20 cellular contexts compared by ENCODE assay signal in the genomic region with DNA sequence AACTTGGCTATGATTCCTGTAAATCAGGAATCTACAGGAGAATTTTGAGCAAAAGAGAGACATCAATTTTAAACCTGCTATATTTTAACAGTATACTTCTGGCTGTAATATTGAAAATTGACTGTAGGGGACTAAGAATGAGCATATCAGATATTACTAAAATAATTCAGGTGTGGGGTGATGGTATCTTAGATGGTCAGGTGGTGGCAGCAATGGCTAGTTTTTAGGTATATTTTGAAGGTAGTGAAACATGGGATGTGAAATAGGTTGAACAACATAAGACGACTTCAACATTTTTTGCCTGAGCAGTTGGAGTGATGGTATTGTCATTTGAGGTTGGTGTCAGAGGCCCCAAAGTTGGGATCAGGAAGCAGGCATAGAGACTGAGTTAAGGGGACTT. TPM values are rescaled to one million over a fixed set of nuclear protein-coding genes. Genes with fewer than 3 reads are reported as not detected.
A peak's percentile ranks its signal among the peaks of the same experiment; 100 is the strongest.
DNase-seq lines count a peak whose midpoint lies in the region; ATAC-seq and TF ChIP-seq lines count a peak whose summit lies in the region.
"Had no signal": no experiment of that assay in that cellular context is flagged by ENCODE, and none has a peak within 500 bp of the region (broad histone marks: within the 10 kb centered on the region; RNA-seq: fewer than 3 reads in every experiment).

No MANE protein-coding gene starts in this region.

- no peaks in the 10 kb centered on the region for H3K79me2 ChIP-seq in PC-3 (ENCODE audit: low read length)

- H3K27me3 ChIP-seq in PC-3 (ENCODE audit: low read length) (no peaks in the 10 kb centered on the region), thyroid gland (no peaks in the 10 kb centered on the region), vagina (no peaks in the 10 kb centered on the region)
- H3K27me3 ChIP-seq: BLaER1, left lung had no signal

- H3K4me3 ChIP-seq in PC-3 (ENCODE audit: low read length) (no peak overlapping the region), thyroid gland (replicated peaks in 1 of 3) (no peak overlapping the region), vagina (no peak overlapping the region)
- H3K4me3 ChIP-seq: BLaER1, left lung, prostate gland had no signal

- TF ChIP-seq POLR2A in thyroid gland (IDR thresholded peaks at IDR 0.05) (no peak), vagina (IDR thresholded peaks at IDR 0.05) (no peak)

- H3K36me3 ChIP-seq in PC-3 (ENCODE audit: low read depth, low read length) (no peaks in the 10 kb centered on the region), thyroid gland (no peaks in the 10 kb centered on the region), vagina (no peaks in the 10 kb centered on the region)
- H3K36me3 ChIP-seq: BLaER1, left lung, prostate gland had no signal

- H3K9ac ChIP-seq in PC-3 (ENCODE audit: low read length) = no peak overlapping the region
- H3K9ac ChIP-seq: BLaER1 had no signal

- CTCF ChIA-PET in Calu3 (lab: Charles Lee) (no interaction called here), PC-3 (lab: Charles Lee) (no interaction called here)

- no peaks in the 10 kb centered on the region for H3K9me3 Mint-ChIP-seq in Calu3 (ENCODE audit: low read depth, unreplicated experiment)
- H3K9me3 Mint-ChIP-seq in HFFc6 = no peaks in the 10 kb centered on the region; the same call in 1 of the 2 replicates
- H3K9me3 Mint-ChIP-seq: stimulated activated naive CD8-positive, alpha-beta T cell treated with anti-CD3 and anti-CD28 coated beads, Interleukin-15, amount 100 ng/mL, for 72 hours had no signal

- H3K27me3 Mint-ChIP-seq in Calu3 (ENCODE audit: unreplicated experiment) (no peaks in the 10 kb centered on the region), HFFc6 (ENCODE audit: insufficient read depth) (no peaks in the 10 kb centered on the region)
- H3K27me3 Mint-ChIP-seq: stimulated activated naive CD8-positive, alpha-beta T cell treated with anti-CD3 and anti-CD28 coated beads, Interleukin-15, amount 100 ng/mL, for 72 hours had no signal

- H2AFZ ChIP-seq in PC-3 (ENCODE audit: low read length) = no peak overlapping the region

- H3K4me2 ChIP-seq in PC-3 (ENCODE audit: low read length) = no peak overlapping the region
- H3K4me2 ChIP-seq: BLaER1 had no signal

- no peaks in the 10 kb centered on the region for H3F3A ChIP-seq in PC-3 (ENCODE audit: low read length, unreplicated experiment)

- no peaks in the 10 kb centered on the region for H3K9me2 ChIP-seq in PC-3 (replicated peaks; ENCODE audit: low read length)

- H4K20me1 ChIP-seq in PC-3 (ENCODE audit: low read length) = no peaks in the 10 kb centered on the region
- H4K20me1 ChIP-seq: BLaER1 had no signal

- H3K4me1 ChIP-seq in PC-3 (ENCODE audit: insufficient read depth, low read length) (peaks cover 33% of the 10 kb centered on the region), thyroid gland (no peaks in the 10 kb centered on the region), vagina (no peaks in the 10 kb centered on the region)
- H3K4me1 ChIP-seq: BLaER1, left lung, prostate gland had no signal

- H3K27ac Mint-ChIP-seq in Calu3 (ENCODE audit: unreplicated experiment) (no peak overlapping the region), HFFc6 (no peak overlapping the region)
- H3K27ac Mint-ChIP-seq: stimulated activated naive CD8-positive, alpha-beta T cell treated with anti-CD3 and anti-CD28 coated beads, Interleukin-15, amount 100 ng/mL, for 72 hours had no signal

- no peak overlapping the region for H3K27ac ChIP-seq in PC-3 (ENCODE audit: low read length)
- H3K27ac ChIP-seq in thyroid gland = no peak overlapping the region
- no peak overlapping the region for H3K27ac ChIP-seq in vagina
- H3K27ac ChIP-seq: BLaER1, left lung, prostate gland had no signal

- WGBS in thyroid gland, 2 donors = 95 to 100% methylated on average over 1 of the region's 1 CpG

- ATAC-seq in PC-3 = peak; percentile 48
- ATAC-seq in left colon = peak; percentile 14
- ATAC-seq: left lung; SK-N-SH treated with all-trans-retinoic acid at 6 μM for 48 hours; stimulated activated naive CD8-positive, alpha-beta T cell treated with anti-CD3 and anti-CD28 coated beads, Interleukin-15, amount 100 ng/mL, for 72 hours had no signal

- POLR2A ChIA-PET in PC-3 (lab: Charles Lee; ENCODE audit: unreplicated experiment) = no interaction called here

- no peak for TF ChIP-seq CTCF in Calu3 (IDR thresholded peaks at IDR 0.05; ENCODE audit: unreplicated experiment)
- peak; percentile 29; the same call in 1 of the 2 replicates for TF ChIP-seq CTCF in HFFc6 (IDR thresholded peaks at IDR 0.05)
- peak; percentile 80 for TF ChIP-seq CTCF in PC-3 (conservative IDR thresholded peaks at IDR 0.05; ENCODE audit: low read depth, low read length)
- no peak for TF ChIP-seq CTCF in thyroid gland (IDR thresholded peaks at IDR 0.05)
- TF ChIP-seq CTCF in vagina (IDR thresholded peaks at IDR 0.05) = no peak

- BruUV-seq in Calu3 (replicated peaks; lab: Mats Ljungman, UMichigan) (no TSS peak), PC-3 (replicated peaks; lab: Mats Ljungman, UMichigan) (no TSS peak)

- intact Hi-C loops in Calu3 (cut with micrococcal nuclease; ENCODE audit: unreplicated experiment) = loop anchor here (2.0 to 10.0 kb wide), 4 partner anchors 106 to 896 kb away; no protein-coding TSS in a partner anchor
- intact Hi-C loops in PC-3 (cut with micrococcal nuclease) = loop anchor here (1.0 to 10.0 kb wide), 4 partner anchors 39 to 364 kb away; no protein-coding TSS in a partner anchor
- intact Hi-C loops in left colon (cut with DNase I, micrococcal nuclease) = no loop called here
- intact Hi-C loops in thyroid gland (cut with DNase I) = no loop called here
- intact Hi-C loops in vagina (cut with DNase I) = no loop called here

- H3K4me3 Mint-ChIP-seq in Calu3 (ENCODE audit: low read depth, unreplicated experiment) = no peak overlapping the region
- no peak overlapping the region for H3K4me3 Mint-ChIP-seq in HFFc6
- H3K4me3 Mint-ChIP-seq: stimulated activated naive CD8-positive, alpha-beta T cell treated with anti-CD3 and anti-CD28 coated beads, Interleukin-15, amount 100 ng/mL, for 72 hours had no signal

- H3K4me1 Mint-ChIP-seq in Calu3 (ENCODE audit: low read depth, unreplicated experiment) = peaks cover 18% of the 10 kb centered on the region
- no peaks in the 10 kb centered on the region for H3K4me1 Mint-ChIP-seq in HFFc6 (ENCODE audit: low read depth)
- H3K4me1 Mint-ChIP-seq: stimulated activated naive CD8-positive, alpha-beta T cell treated with anti-CD3 and anti-CD28 coated beads, Interleukin-15, amount 100 ng/mL, for 72 hours had no signal

- H3K36me3 Mint-ChIP-seq in Calu3 (ENCODE audit: insufficient read depth, unreplicated experiment) = no peaks in the 10 kb centered on the region
- no peaks in the 10 kb centered on the region for H3K36me3 Mint-ChIP-seq in HFFc6 (ENCODE audit: low read depth)

- H3K9me3 ChIP-seq in PC-3 (ENCODE audit: low read length) = no peaks in the 10 kb centered on the region
- no peaks in the 10 kb centered on the region for H3K9me3 ChIP-seq in thyroid gland
- H3K9me3 ChIP-seq in vagina = no peaks in the 10 kb centered on the region
- H3K9me3 ChIP-seq: BLaER1, left lung, prostate gland had no signal

- DNase-seq in Calu3 (peak; percentile 24), HFFc6 (no peak), PC-3 (peak; percentile 69), left colon (no peak), thyroid gland (no peak), vagina (ENCODE audit: extremely low spot score in 2 of 2) (no peak), CD1c-positive myeloid dendritic cell (ENCODE audit: extremely low spot score) (no peak)
- DNase-seq: activated T-cell treated with anti-CD3 and anti-CD28 coated beads, Interleukin-2, amount 50 U/mL, for 48 hours; DND-41; effector CD8-positive, alpha-beta T cell; left lung; NCI-H1092 treated with DMSO at 0.1 percent for 48 hours; NCI-H2227 treated with DMSO at 0.1 percent for 48 hours; OCI-M1; stimulated activated naive CD8-positive, alpha-beta T cell treated with anti-CD3 and anti-CD28 coated beads, Interleukin-15, amount 100 ng/mL, for 72 hours had no signal

RNA-seq across cellular contexts. Expression of a gene that starts 32.1 kb away (rescaled TPM):
- total RNA-seq in Calu3 (2022) = 22.2 and 24.2 TPM in 2 replicates
- not detected for total RNA-seq in HFFc6 (2021; fragmentation: NEBNext Ultra II Directional; extraction: Animal tissue kit (Norgen Biotek cat#: 25700))
- total RNA-seq in PC-3 (2014; rRNA removed) = 0.07 and 0.29 TPM in 2 replicates
- 10 to 100 TPM; 39.4 to 48.3 TPM for total RNA-seq in left colon
- 10 to 100 TPM; 20.3 to 29.9 (median 23.5) TPM for total RNA-seq in thyroid gland
- total RNA-seq in vagina = 35.8 TPM
- total RNA-seq: H4, myocyte had no signal

Comparison
In these comparisons a context has a peak if more than half of its experiments do, and no peak if none do; other contexts are left out.
1. DNase-seq: peak in Calu3 (single experiment) and PC-3 (single experiment); none in HFFc6 (single experiment), left colon (0 of 2), thyroid gland (0 of 2), vagina (0 of 2) and CD1c-positive myeloid dendritic cell (single experiment).
2. CTCF ChIP-seq: peak in HFFc6 (single experiment) and PC-3 (single experiment); none in Calu3 (single experiment), thyroid gland (0 of 6) and vagina (0 of 3).
3. RNA of a gene that starts 32.1 kb away (total RNA-seq): 39.4 to 48.3 TPM in left colon, 35.8 TPM in vagina (single experiment), 22.2 to 24.2 TPM in Calu3 and 20.3 to 29.9 TPM in thyroid gland; 0.07 to 0.29 TPM in PC-3 and not detected in HFFc6; every median in the first group is over 10 times any median in the second.
4. intact Hi-C loops: an anchor here in Calu3 (2.0 to 10.0 kb wide) and PC-3 (1.0 to 10.0 kb wide); none called in left colon, thyroid gland and vagina.